17 cellular contexts compared by ENCODE assay signal in the genomic region with DNA sequence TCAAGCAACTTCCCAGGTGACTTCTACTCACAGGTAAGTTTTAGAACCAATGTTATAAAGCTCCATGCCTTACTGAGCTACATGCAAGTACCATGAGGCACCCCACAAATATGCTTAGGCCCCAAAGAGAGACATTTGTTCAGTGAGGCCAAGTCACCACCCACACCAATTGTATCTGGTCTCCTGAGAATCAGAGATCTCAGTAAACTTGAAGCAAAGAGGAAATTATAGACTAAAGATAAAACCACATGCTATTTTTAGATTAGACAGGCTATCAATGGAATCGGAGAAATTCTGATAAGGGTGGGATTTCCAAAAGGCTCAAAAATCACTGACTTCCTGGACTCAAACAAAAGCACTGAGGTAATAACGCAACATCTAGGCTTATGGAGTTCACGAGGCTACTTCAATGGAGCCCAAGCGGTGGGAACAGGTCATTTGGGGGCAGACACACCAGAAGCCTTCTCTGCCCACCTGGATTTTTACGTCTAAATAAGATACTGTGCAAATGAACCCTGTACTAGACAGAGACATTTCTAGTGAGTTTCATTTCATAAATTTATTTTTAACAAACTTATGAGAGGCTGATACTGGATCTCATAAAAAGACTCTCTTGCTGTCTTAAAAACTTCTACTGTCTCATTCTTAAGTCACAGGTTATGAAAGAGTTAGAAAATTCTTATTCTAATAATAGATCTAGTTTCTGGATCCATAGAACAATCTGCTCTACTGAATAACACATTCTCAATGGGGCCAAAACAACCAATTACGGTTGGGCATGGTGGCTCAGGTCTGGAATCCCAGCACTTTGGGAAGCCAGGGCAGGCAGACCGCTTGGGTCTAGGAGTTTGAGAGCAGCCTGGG. TPM values are rescaled to one million over a fixed set of nuclear protein-coding genes. Genes with fewer than 3 reads are reported as not detected.
DNase-seq lines count a peak whose midpoint lies in the region; ATAC-seq and TF ChIP-seq lines count a peak whose summit lies in the region.
"Had no signal": no experiment of that assay in that cellular context is flagged by ENCODE, and none has a peak within 500 bp of the region (broad histone marks: within the 10 kb centered on the region; RNA-seq: fewer than 3 reads in every experiment).

No MANE protein-coding gene starts in this region.

- peaks cover 100% of the 10 kb centered on the region for H3K79me2 ChIP-seq in OCI-LY7 (ENCODE audit: insufficient read depth, low read depth, low read length)
- H3K79me2 ChIP-seq in smooth muscle cell (ENCODE audit: low read depth) = peaks cover 92% of the 10 kb centered on the region

- H3K27ac ChIP-seq in OCI-LY7 (ENCODE audit: low read depth, low read length, poor library complexity, severe bottlenecking) (peak overlapping the region; percentile 74), smooth muscle cell (ENCODE audit: low read depth) (peak overlapping the region; percentile 80)
- H3K27ac ChIP-seq: foreskin keratinocyte had no signal

- no peak overlapping the region for H3K4me3 Mint-ChIP-seq in activated CD8-positive, alpha-beta T cell treated with anti-CD3 and anti-CD28 coated beads for 36 hours
- H3K4me3 Mint-ChIP-seq in activated CD8-positive, alpha-beta T cell treated with anti-CD3 and anti-CD28 coated beads, Interleukin-2, amount 10 ng/mL, durations not matched to agents 7 days and 5 days = no peak overlapping the region
- H3K4me3 Mint-ChIP-seq in immature natural killer cell = peak overlapping the region; percentile 59 to 74 (median 68)

- H3K36me3 Mint-ChIP-seq in activated CD8-positive, alpha-beta T cell treated with anti-CD3 and anti-CD28 coated beads for 36 hours (ENCODE audit: low read depth) = peaks cover 45% of the 10 kb centered on the region
- peaks cover 43% of the 10 kb centered on the region for H3K36me3 Mint-ChIP-seq in activated CD8-positive, alpha-beta T cell treated with anti-CD3 and anti-CD28 coated beads, Interleukin-2, amount 10 ng/mL, durations not matched to agents 7 days and 5 days (ENCODE audit: low read depth)
- H3K36me3 Mint-ChIP-seq in immature natural killer cell = peaks cover 13 to 28% (median 17%) of the 10 kb centered on the region in 3 donors

- peak overlapping the region; percentile 92 for H3K4me2 ChIP-seq in OCI-LY7 (ENCODE audit: low read length)
- H3K4me2 ChIP-seq in smooth muscle cell = no peak overlapping the region

- H3K9me3 Mint-ChIP-seq in activated CD8-positive, alpha-beta T cell treated with anti-CD3 and anti-CD28 coated beads for 36 hours = no peaks in the 10 kb centered on the region
- H3K9me3 Mint-ChIP-seq in activated CD8-positive, alpha-beta T cell treated with anti-CD3 and anti-CD28 coated beads, Interleukin-2, amount 10 ng/mL, durations not matched to agents 7 days and 5 days (ENCODE audit: insufficient read depth) = no peaks in the 10 kb centered on the region
- H3K9me3 Mint-ChIP-seq in immature natural killer cell = no peaks in the 10 kb centered on the region

- no peaks in the 10 kb centered on the region for H3K9me2 ChIP-seq in OCI-LY7 (ENCODE audit: insufficient read depth, low read length)

- H4K20me1 ChIP-seq in OCI-LY7 (ENCODE audit: insufficient read depth, low read length) = peaks cover 63% of the 10 kb centered on the region
- H4K20me1 ChIP-seq in smooth muscle cell (ENCODE audit: low read depth) = peaks cover 91% of the 10 kb centered on the region

- peak overlapping the region; percentile 4 for H3K9ac ChIP-seq in smooth muscle cell (ENCODE audit: low read depth)

- peaks cover 77% of the 10 kb centered on the region for H3K36me3 ChIP-seq in OCI-LY7 (ENCODE audit: insufficient read depth, low read length)
- H3K36me3 ChIP-seq in smooth muscle cell (ENCODE audit: low read depth) = no peaks in the 10 kb centered on the region
- H3K36me3 ChIP-seq: pancreas had no signal

- WGBS in smooth muscle cell (ENCODE audit: low lambda C conversion rate) = 89% methylated on average over 7 of the region's 7 CpGs

- peaks cover 67% of the 10 kb centered on the region for H3K4me1 ChIP-seq in OCI-LY7 (ENCODE audit: insufficient read depth, low read length, poor library complexity, severe bottlenecking)
- H3K4me1 ChIP-seq in smooth muscle cell (ENCODE audit: low read depth) = peaks cover 16% of the 10 kb centered on the region
- H3K4me1 ChIP-seq: Caco-2 had no signal

- H3K27me3 Mint-ChIP-seq in activated CD8-positive, alpha-beta T cell treated with anti-CD3 and anti-CD28 coated beads for 36 hours = no peaks in the 10 kb centered on the region
- H3K27me3 Mint-ChIP-seq in activated CD8-positive, alpha-beta T cell treated with anti-CD3 and anti-CD28 coated beads, Interleukin-2, amount 10 ng/mL, durations not matched to agents 7 days and 5 days (ENCODE audit: low read depth) = no peaks in the 10 kb centered on the region
- peaks cover 14 to 48% (median 19%) of the 10 kb centered on the region in 3 donors for H3K27me3 Mint-ChIP-seq in immature natural killer cell (ENCODE audit: low read depth in 3 of 3)

- H2AFZ ChIP-seq in OCI-LY7 (ENCODE audit: low read length) = no peak overlapping the region
- H2AFZ ChIP-seq in smooth muscle cell (ENCODE audit: low read depth) = no peak overlapping the region

- TF ChIP-seq CTCF in activated CD8-positive, alpha-beta T cell treated with anti-CD3 and anti-CD28 coated beads for 36 hours (IDR thresholded peaks at IDR 0.05) = no peak
- TF ChIP-seq CTCF in OCI-LY7 (conservative IDR thresholded peaks at IDR 0.05; ENCODE audit: low read length) (no peak), smooth muscle cell (IDR thresholded peaks at IDR 0.05; ENCODE audit: borderline replicate concordance, insufficient read depth, poor library complexity, severe bottlenecking) (no peak)

- no peaks in the 10 kb centered on the region for H3K27me3 ChIP-seq in smooth muscle cell (ENCODE audit: low read depth)
- H3K27me3 ChIP-seq: foreskin keratinocyte, pancreas had no signal

- intact Hi-C loops in activated CD8-positive, alpha-beta T cell treated with anti-CD3 and anti-CD28 coated beads for 36 hours (cut with micrococcal nuclease) = no loop called here
- intact Hi-C loops in OCI-LY7 (cut with micrococcal nuclease; ENCODE audit: unreplicated experiment) = no loop called here

- CTCF ChIA-PET in activated CD8-positive, alpha-beta T cell treated with anti-CD3 and anti-CD28 coated beads for 36 hours (lab: Charles Lee) = no interaction called here
- CTCF ChIA-PET in activated CD8-positive, alpha-beta T cell treated with anti-CD3 and anti-CD28 coated beads, Interleukin-2, amount 10 ng/mL, durations not matched to agents 7 days and 5 days (lab: Charles Lee) = no interaction called here
- CTCF ChIA-PET in OCI-LY7 (lab: Charles Lee; ENCODE audit: unreplicated experiment) = no interaction called here

- H3K9me3 ChIP-seq in OCI-LY7 (ENCODE audit: low read length) (no peaks in the 10 kb centered on the region), smooth muscle cell (replicated peaks; ENCODE audit: low read depth) (no peaks in the 10 kb centered on the region)
- H3K9me3 ChIP-seq: Caco-2, pancreas had no signal

- H3K4me1 Mint-ChIP-seq in activated CD8-positive, alpha-beta T cell treated with anti-CD3 and anti-CD28 coated beads for 36 hours (ENCODE audit: low read depth) = peaks cover 55% of the 10 kb centered on the region
- H3K4me1 Mint-ChIP-seq in activated CD8-positive, alpha-beta T cell treated with anti-CD3 and anti-CD28 coated beads, Interleukin-2, amount 10 ng/mL, durations not matched to agents 7 days and 5 days (ENCODE audit: low read depth) = peaks cover 50% of the 10 kb centered on the region
- H3K4me1 Mint-ChIP-seq in immature natural killer cell = peaks cover 99 to 100% of the 10 kb centered on the region in 2 donors

- H3K4me3 ChIP-seq in OCI-LY7 (ENCODE audit: low read depth, low read length, poor library complexity, severe bottlenecking) (peak overlapping the region; percentile 56), smooth muscle cell (no peak overlapping the region)
- H3K4me3 ChIP-seq: pancreas had no signal

- ATAC-seq in activated CD8-positive, alpha-beta T cell treated with anti-CD3 and anti-CD28 coated beads for 36 hours = no peak
- no peak for ATAC-seq in activated CD8-positive, alpha-beta T cell treated with anti-CD3 and anti-CD28 coated beads, Interleukin-2, amount 10 ng/mL, durations not matched to agents 7 days and 5 days
- ATAC-seq in HG03108 (IDR thresholded peaks at IDR 0.05; ENCODE audit: unreplicated experiment) = no peak
- ATAC-seq: foreskin keratinocyte, pancreas, SK-N-SH treated with all-trans-retinoic acid at 6 μM for 48 hours had no signal

- H3F3A ChIP-seq in smooth muscle cell (ENCODE audit: low read depth) = no peaks in the 10 kb centered on the region

- POLR2A ChIA-PET in activated CD8-positive, alpha-beta T cell treated with anti-CD3 and anti-CD28 coated beads for 36 hours (lab: Charles Lee) = no interaction called here
- POLR2A ChIA-PET in activated CD8-positive, alpha-beta T cell treated with anti-CD3 and anti-CD28 coated beads, Interleukin-2, amount 10 ng/mL, durations not matched to agents 7 days and 5 days (lab: Charles Lee) = no interaction called here
- POLR2A ChIA-PET in OCI-LY7 (lab: Charles Lee) = interaction anchor here (0.5 to 0.6 kb wide), 2 partner anchors 11 to 25 kb away, joined by 3 read pairs; no protein-coding TSS in a partner anchor

- no TSS peak for BruUV-seq in OCI-LY7 (replicated peaks; lab: Mats Ljungman, UMichigan)

- H3K27ac Mint-ChIP-seq in activated CD8-positive, alpha-beta T cell treated with anti-CD3 and anti-CD28 coated beads for 36 hours = peak overlapping the region; percentile 16
- no peak overlapping the region for H3K27ac Mint-ChIP-seq in activated CD8-positive, alpha-beta T cell treated with anti-CD3 and anti-CD28 coated beads, Interleukin-2, amount 10 ng/mL, durations not matched to agents 7 days and 5 days
- H3K27ac Mint-ChIP-seq in immature natural killer cell = peak overlapping the region; percentile 92 to 100 (median 99)

- no peak for DNase-seq in activated CD8-positive, alpha-beta T cell treated with anti-CD3 and anti-CD28 coated beads for 36 hours
- DNase-seq in activated CD8-positive, alpha-beta T cell treated with anti-CD3 and anti-CD28 coated beads, Interleukin-2, amount 10 ng/mL, durations not matched to agents 7 days and 5 days = no peak
- no peak for DNase-seq in OCI-LY7 (ENCODE audit: low spot score)
- DNase-seq in immature natural killer cell = no peak
- DNase-seq in smooth muscle cell (lab: John Stamatoyannopoulos, UW; ENCODE audit: unreplicated experiment) = no peak
- DNase-seq in putamen (ENCODE audit: low spot score) = no peak
- no peak for DNase-seq in GOT3 (lab: John Stamatoyannopoulos, UW)
- DNase-seq: activated gamma-delta T cell treated with Interleukin-2 at 50 U/mL for 16 hours, Caco-2, foreskin keratinocyte, GF-D8, NCI-H1436 treated with DMSO at 0.1 percent for 48 hours, pancreas had no signal

RNA-seq across cellular contexts. Expression of gene SLC15A4, which starts 7.7 kb away (rescaled TPM):
- total RNA-seq in activated CD8-positive, alpha-beta T cell treated with anti-CD3 and anti-CD28 coated beads for 36 hours = 10 to 100 TPM; 26.4 to 26.8 TPM
- 10 to 100 TPM; 23.2 to 23.8 TPM for total RNA-seq in activated CD8-positive, alpha-beta T cell treated with anti-CD3 and anti-CD28 coated beads, Interleukin-2, amount 10 ng/mL, durations not matched to agents 7 days and 5 days
- 46.7 and 53.3 TPM in 2 replicates for total RNA-seq in OCI-LY7 (2014; rRNA removed; shearing (Covaris generic))
- total RNA-seq in OCI-LY7 (2022) (72.8 and 87.3 TPM in 2 replicates), smooth muscle cell (36.3 and 37.3 TPM in 2 replicates)
- polyA plus RNA-seq in immature natural killer cell (10 to 100 TPM; 36.3 to 39.2 (median 39.0) TPM), smooth muscle cell (35.0 and 38.2 TPM in 2 replicates)

RNA-seq across cellular contexts. Expression of gene GLT1D1, which starts 37.3 kb away (rescaled TPM):
- total RNA-seq in activated CD8-positive, alpha-beta T cell treated with anti-CD3 and anti-CD28 coated beads for 36 hours = under 1 TPM; 0.32 to 0.49 TPM
- total RNA-seq in activated CD8-positive, alpha-beta T cell treated with anti-CD3 and anti-CD28 coated beads, Interleukin-2, amount 10 ng/mL, durations not matched to agents 7 days and 5 days = not detected
- not detected in 2 replicates for total RNA-seq in OCI-LY7 (2014; rRNA removed; shearing (Covaris generic))
- total RNA-seq in OCI-LY7 (2022) = 0.32 and 0.41 TPM in 2 replicates
- 1 to 10 TPM in 1 of 3 donors, not detected in 2; 2.5 TPM for polyA plus RNA-seq in immature natural killer cell
- 0.18 and 0.36 TPM in 2 replicates for total RNA-seq in smooth muscle cell
- 0.07 TPM in 1 of 2 replicates, not detected in the other for polyA plus RNA-seq in smooth muscle cell
- total RNA-seq: A172, bronchial epithelial cell, Caco-2, foreskin keratinocyte had no signal
- polyA plus RNA-seq: foreskin keratinocyte had no signal

Comparison
In these comparisons a context has a peak if more than half of its experiments do, and no peak if none do; other contexts are left out.
1. H3K4me3 Mint-ChIP-seq: peak in immature natural killer cell (5 of 5); none in activated CD8-positive, alpha-beta T cell treated with anti-CD3 and anti-CD28 coated beads for 36 hours (single experiment) and activated CD8-positive, alpha-beta T cell treated with anti-CD3 and anti-CD28 coated beads, Interleukin-2, amount 10 ng/mL, durations not matched to agents 7 days and 5 days (single experiment).